In the genomic region with DNA sequence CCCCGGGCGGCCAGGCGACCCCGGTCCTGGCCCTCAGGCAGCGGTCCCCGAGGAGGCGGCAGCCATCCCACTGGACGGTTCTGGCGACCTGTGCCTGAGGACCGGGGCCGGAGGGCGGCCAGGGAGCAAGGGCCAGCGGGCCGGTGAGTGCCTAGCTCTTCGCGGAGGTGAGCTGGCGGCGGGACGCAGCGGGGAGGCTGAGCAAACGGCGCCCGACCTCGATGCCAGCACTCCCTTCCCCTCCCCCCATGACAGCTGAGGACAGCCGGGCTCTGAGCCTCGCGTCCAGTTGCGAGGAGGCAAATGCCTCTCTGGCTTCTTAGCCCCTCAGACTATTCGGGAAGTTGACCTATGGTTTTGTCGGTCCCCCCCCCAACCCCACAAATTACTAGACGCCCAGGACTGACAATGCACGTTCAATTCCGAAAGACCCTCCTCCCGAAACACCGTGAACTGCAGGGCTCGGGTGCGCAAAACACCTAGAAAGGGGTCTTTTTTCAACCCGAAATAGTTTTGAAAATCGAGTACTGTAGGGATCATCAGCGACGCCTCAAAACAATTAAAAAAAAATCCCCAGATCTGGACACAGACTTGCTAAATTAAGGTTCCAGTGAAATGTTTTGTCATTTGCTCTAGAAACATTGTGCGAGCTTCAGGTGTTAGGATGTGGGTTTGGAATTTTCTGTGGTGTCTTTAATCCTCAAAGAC, we compare ENCODE assay signal across 8 cellular contexts. TPM values are rescaled to one million over a fixed set of nuclear protein-coding genes. Genes with fewer than 3 reads are reported as not detected.
A peak's percentile ranks its signal among the peaks of the same experiment; 100 is the strongest.
DNase-seq lines count a peak whose midpoint lies in the region; ATAC-seq, FAIRE-seq and TF ChIP-seq lines count a peak whose summit lies in the region.

No MANE protein-coding gene starts in this region.

- no peaks in the 10 kb centered on the region for H3K4me1 ChIP-seq in GM12878 (ENCODE audit: control insufficient read depth, insufficient read depth, low read length)
- H3K4me1 ChIP-seq in iPS DF 6.9 (ENCODE audit: control insufficient read depth, insufficient read depth, low read length): 0 out of 2 replicates have a peak, but pooled peaks cover 2% of the 10 kb centered on the region

- POLR2A ChIA-PET in RWPE1 (lab: Yijun Ruan, JAX; ENCODE audit: low non-redundant PET) (interaction anchor here (0.5 to 0.7 kb wide), 3 partner anchors 9 to 314 kb away, joined by 3 to 8 read pairs (median 4); no protein-coding TSS in a partner anchor), GM12878 (lab: Charles Lee) (no interaction called here)

- H3K9me3 ChIP-seq in GM12878 (replicated peaks; ENCODE audit: control insufficient read depth, insufficient read depth, low read length) (no peaks in the 10 kb centered on the region), iPS DF 6.9 (ENCODE audit: control insufficient read depth, insufficient read depth, low read length) (no peaks in the 10 kb centered on the region)

- no peak for TF ChIP-seq CTCF in RWPE1 (conservative IDR thresholded peaks at IDR 0.05; ENCODE audit: low read depth)
- TF ChIP-seq CTCF in GM12878 (IDR thresholded peaks at IDR 0.05 in 2 of 3, conservative IDR thresholded peaks at IDR 0.05 in 1 of 3; ENCODE audit: control insufficient read depth in 2 of 3, extremely low read depth in 1 of 3, insufficient read depth in 1 of 3, low read depth in 3 of 3, low read length in 3 of 3): no peak
- no peak for TF ChIP-seq CTCF in retinal pigment epithelial cell (conservative IDR thresholded peaks at IDR 0.05; ENCODE audit: low read depth, low read length)

- H4K20me1 ChIP-seq in GM12878 (ENCODE audit: control insufficient read depth, insufficient read depth): no peaks in the 10 kb centered on the region

- DNase-seq in GF-D8 (lab: John Stamatoyannopoulos, UW): peak; percentile 43
- peak; percentile 51 for DNase-seq in RWPE1 (ENCODE audit: low spot score)
- DNase-seq in GM12878 (ENCODE audit: low read depth, low spot score): no peak
- DNase-seq in iPS DF 6.9 (ENCODE audit: low read depth, low spot score): no peak
- no peak for DNase-seq in retinal pigment epithelial cell (ENCODE audit: low read depth)
- DNase-seq in 8988T: no peak

- SMC1A ChIA-PET in GM12878 (lab: Charles Lee; ENCODE audit: uncharacterized antibody, unreplicated experiment): interaction anchor here (1.3 to 2.3 kb wide), 2 partner anchors 9 to 105 kb away, joined by 3 to 5 read pairs; a partner anchor contains a TSS

- TF ChIP-seq POLR2A in GM12878 (IDR thresholded peaks at IDR 0.05; ENCODE audit: low read depth, low read length): peak; percentile 78

- FAIRE-seq in GM12878 (lab: Jason Lieb, UNC): no peak

- peak overlapping the region; percentile 94 for H3K9ac ChIP-seq in GM12878 (ENCODE audit: control insufficient read depth, insufficient read depth, low read length)

- TF ChIP-seq EP300 in Ishikawa (IDR thresholded peaks at IDR 0.05; ENCODE audit: borderline replicate concordance) (no peak), GM12878 (IDR thresholded peaks at IDR 0.05; ENCODE audit: borderline replicate concordance in 1 of 2, control insufficient read depth in 1 of 2, low read depth in 2 of 2, low read length in 2 of 2) (no peak)

- H3K36me3 ChIP-seq in GM12878 (ENCODE audit: control insufficient read depth in 2 of 2, insufficient read depth in 2 of 2, low read length in 1 of 2) (peaks cover 0 to 7% of the 10 kb centered on the region in 2 experiments; a peak in 1 of 4 replicates), iPS DF 6.9 (ENCODE audit: control insufficient read depth, insufficient read depth, low read length) (no peaks in the 10 kb centered on the region)

- in situ Hi-C loops in GM12878 (cut with MboI): no loop called here

- TF ChIP-seq RAD21 in Ishikawa (IDR thresholded peaks at IDR 0.05; ENCODE audit: low read depth) (no peak), GM12878 (IDR thresholded peaks at IDR 0.05; ENCODE audit: insufficient read depth, low read depth, low read length) (no peak)

- ATAC-seq in GM21717 (IDR thresholded peaks at IDR 0.05; ENCODE audit: unreplicated experiment) (peak; percentile 25), GM12878 (peak; percentile 38)

- intact Hi-C loops in GM12878 (cut with micrococcal nuclease; ENCODE audit: unreplicated experiment): no loop called here

- H3K4me3 ChIP-seq in GM12878 (peak overlapping the region; percentile 97), iPS DF 6.9 (ENCODE audit: low read length) (peak overlapping the region; percentile 71; the same call in 1 of the 2 replicates), retinal pigment epithelial cell (ENCODE audit: low read length) (peak overlapping the region; percentile 74)

- peaks cover 0 to 4% of the 10 kb centered on the region in 2 experiments; a peak in 2 of 4 replicates for H3K27me3 ChIP-seq in GM12878 (replicated peaks in 1 of 2; ENCODE audit: control insufficient read depth in 2 of 2, insufficient read depth in 2 of 2, low read length in 1 of 2)
- H3K27me3 ChIP-seq in iPS DF 6.9 (ENCODE audit: control insufficient read depth, insufficient read depth, low read length): peaks cover 41% of the 10 kb centered on the region

- peak overlapping the region; percentile 95 for H3K27ac ChIP-seq in RWPE1
- peak overlapping the region; percentile 96 for H3K27ac ChIP-seq in GM12878 (ENCODE audit: control insufficient read depth, insufficient read depth)
- H3K27ac ChIP-seq in iPS DF 6.9 (ENCODE audit: low read length): no peak overlapping the region

- peaks cover 73% of the 10 kb centered on the region for H3K79me2 ChIP-seq in GM12878 (ENCODE audit: control insufficient read depth, insufficient read depth, low read length)

- no TSS peak for BruUV-seq in GM12878 (replicated peaks; lab: Mats Ljungman, UMichigan)

- RAD21 ChIA-PET in GM12878 (lab: Charles Lee; ENCODE audit: unreplicated experiment): no interaction called here

- WGBS in GM12878 (ENCODE audit: insufficient coverage, insufficient replicate concordance, low lambda C conversion rate, missing lambda C conversion rate): 0% methylated on average over 34 of the region's 42 CpGs
- no CpG with 5 or more reads among the region's 42 CpGs for WGBS in iPS DF 6.9 (ENCODE audit: insufficient coverage, insufficient read length)

- CTCF ChIA-PET in RWPE1 (lab: Yijun Ruan, JAX): interaction anchor here (1.5 kb wide), 1 partner anchor 49 kb away, joined by 4 read pairs; no protein-coding TSS in a partner anchor
- CTCF ChIA-PET in GM12878 (lab: Yijun Ruan, JAX): no interaction called here

- H2AFZ ChIP-seq in GM12878 (ENCODE audit: control insufficient read depth, low read depth, low read length): peak overlapping the region; percentile 61

- peak overlapping the region; percentile 72 for H3K4me2 ChIP-seq in GM12878 (ENCODE audit: control insufficient read depth, insufficient read depth)

TF ChIP-seq in Ishikawa, 13 proteins besides CTCF, POLR2A, EP300 and RAD21 (continues in another document):
- no peak for TF ChIP-seq NFIC (IDR thresholded peaks at IDR 0.05)
- peak; percentile 46; the same call in 1 of the 2 replicates for TF ChIP-seq TAF1 (IDR thresholded peaks at IDR 0.05; ENCODE audit: low read depth)
- TF ChIP-seq, protein P1, sequence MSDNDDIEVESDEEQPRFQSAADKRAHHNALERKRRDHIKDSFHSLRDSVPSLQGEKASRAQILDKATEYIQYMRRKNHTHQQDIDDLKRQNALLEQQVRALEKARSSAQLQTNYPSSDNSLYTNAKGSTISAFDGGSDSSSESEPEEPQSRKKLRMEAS (IDR thresholded peaks at IDR 0.05): peak; percentile 78
- TF ChIP-seq CREB1 (IDR thresholded peaks at IDR 0.05; ENCODE audit: low read depth): no peak

TF ChIP-seq in GM12878, 131 proteins besides CTCF, POLR2A, EP300 and RAD21 (continues in another document):
- TF ChIP-seq TBL1XR1 (IDR thresholded peaks at IDR 0.05; ENCODE audit: low read depth, low read length): no peak

RNA-seq across cellular contexts. Expression of a gene that starts 8.3 kb away (rescaled TPM):
- total RNA-seq in GM12878 (2013; cell fraction: nucleolus; rRNA removed): 0.23 and 0.88 TPM in 2 replicates
- total RNA-seq in GM12878 (2014; rRNA removed): 8.2 and 8.8 TPM in 2 replicates
- 5.6 and 6.8 TPM in 2 replicates for total RNA-seq in GM12878 (2014; rRNA removed; fragmentation: Illumina TruSeq; extraction: Trizol)
- 7.2 and 8.5 TPM in 2 replicates for total RNA-seq in GM12878 (2021)
- 14.5 TPM for polyA plus RNA-seq in GM12878 (2011; ENCODE audit: low read depth)
- polyA plus RNA-seq in GM12878 (2011; rRNA removed): 11.7 and 12.5 TPM in 2 replicates
- 10.6 and 12.5 TPM in 2 replicates for polyA plus RNA-seq in GM12878 (2011; cell fraction: cytosol; rRNA removed)
- 6.3 and 8.3 TPM in 2 replicates for polyA plus RNA-seq in GM12878 (2011; cell fraction: nucleus; rRNA removed)
- 23.3 and 24.0 TPM in 2 replicates for polyA plus RNA-seq in GM12878 (2012)
- 3.3 and 6.4 TPM in 2 replicates for polyA plus RNA-seq in GM12878 (2014; fragmentation: Illumina TruSeq; extraction: Trizol)
- polyA plus RNA-seq in GM12878 (2014; fragmentation: Nextera tagmentation; extraction: Ambion mirVana): 1 to 10 TPM; 3.3 to 3.6 TPM
- 8.2 and 8.6 TPM in 2 replicates for polyA plus RNA-seq in GM12878 (2014; rRNA removed)
- polyA plus RNA-seq in GM12878 (2016; fragmentation: Nextera tagmentation; extraction: Ambion mirVana): 1 to 10 TPM; 4.1 to 4.5 TPM
- 7.4 and 8.3 TPM in 2 replicates for polyA minus RNA-seq in GM12878 (2011; rRNA and poly(A)+ RNA removed)
- polyA minus RNA-seq in GM12878 (2011; cell fraction: cytosol; rRNA and poly(A)+ RNA removed): 4.1 and 6.8 TPM in 2 replicates
- 8.5 and 9.9 TPM in 2 replicates for polyA minus RNA-seq in GM12878 (2011; cell fraction: nucleus; rRNA and poly(A)+ RNA removed)

RNA-seq across cellular contexts. Expression of a gene that starts 18.2 kb away (rescaled TPM):
- 115 and 130 TPM in 2 replicates for total RNA-seq in GM12878 (2013; cell fraction: nucleolus; rRNA removed)
- 22.8 and 34.3 TPM in 2 replicates for total RNA-seq in GM12878 (2014; rRNA removed)
- 44.7 and 45.5 TPM in 2 replicates for total RNA-seq in GM12878 (2014; rRNA removed; fragmentation: Illumina TruSeq; extraction: Trizol)
- 53.4 and 54.5 TPM in 2 replicates for total RNA-seq in GM12878 (2021)
- polyA plus RNA-seq in GM12878 (2011; ENCODE audit: low read depth): 29.9 TPM
- 33.0 and 37.9 TPM in 2 replicates for polyA plus RNA-seq in GM12878 (2011; rRNA removed)
- 14.3 and 20.9 TPM in 2 replicates for polyA plus RNA-seq in GM12878 (2011; cell fraction: cytosol; rRNA removed)
- 14.8 and 17.6 TPM in 2 replicates for polyA plus RNA-seq in GM12878 (2011; cell fraction: nucleus; rRNA removed)
- 48.1 and 55.4 TPM in 2 replicates for polyA plus RNA-seq in GM12878 (2012)
- polyA plus RNA-seq in GM12878 (2014; fragmentation: Illumina TruSeq; extraction: Trizol): 53.6 and 63.4 TPM in 2 replicates
- polyA plus RNA-seq in GM12878 (2014; fragmentation: Nextera tagmentation; extraction: Ambion mirVana): 10 to 100 TPM; 14.0 to 24.6 TPM
- 16.0 and 18.6 TPM in 2 replicates for polyA plus RNA-seq in GM12878 (2014; rRNA removed)
- polyA plus RNA-seq in GM12878 (2016; fragmentation: Nextera tagmentation; extraction: Ambion mirVana): 10 to 100 TPM in 1 of 2 experiments, 1 to 10 TPM in 1; 8.6 to 11.5 TPM
- 46.6 and 70.7 TPM in 2 replicates for polyA minus RNA-seq in GM12878 (2011; rRNA and poly(A)+ RNA removed)
- polyA minus RNA-seq in GM12878 (2011; cell fraction: cytosol; rRNA and poly(A)+ RNA removed): 12.2 and 30.4 TPM in 2 replicates
- 22.7 and 28.1 TPM in 2 replicates for polyA minus RNA-seq in GM12878 (2011; cell fraction: nucleus; rRNA and poly(A)+ RNA removed)

Comparison
In these comparisons a context has a peak if more than half of its experiments do, and no peak if none do; other contexts are left out.
1. DNase-seq: peak in GF-D8 (single experiment) and RWPE1 (single experiment); none in GM12878 (single experiment), iPS DF 6.9 (single experiment), retinal pigment epithelial cell (single experiment) and 8988T (single experiment).
2. Peak in every context shown above with its lines, with median percentiles within 50 percentile points of each other: H3K4me3 ChIP-seq.